In the genomic region with DNA sequence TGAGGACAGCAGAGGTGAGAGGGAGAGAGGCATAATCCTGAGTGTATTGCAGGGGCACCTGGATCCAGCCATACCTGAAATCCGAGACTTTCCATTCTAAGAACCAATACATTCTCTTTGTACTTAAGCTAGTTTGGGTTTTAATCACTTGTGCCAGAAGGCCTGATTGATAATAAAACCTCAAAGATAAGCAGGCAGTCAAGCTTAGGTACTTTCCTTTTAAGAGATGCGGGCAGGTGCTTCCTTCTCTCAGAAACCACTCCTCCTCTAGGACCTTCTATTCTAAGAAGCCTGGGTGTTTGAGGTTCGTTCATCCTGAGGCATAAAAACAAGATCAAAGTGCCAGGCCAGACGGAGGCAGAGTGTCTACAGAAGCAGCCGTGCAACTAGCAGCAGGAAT, we compare ENCODE assay signal across 11 cellular contexts. TPM values are rescaled to one million over a fixed set of nuclear protein-coding genes. Genes with fewer than 3 reads are reported as not detected.
A peak's percentile ranks its signal among the peaks of the same experiment; 100 is the strongest.
DNase-seq lines count a peak whose midpoint lies in the region; FAIRE-seq and TF ChIP-seq lines count a peak whose summit lies in the region.
"Had no signal": no experiment of that assay in that cellular context is flagged by ENCODE, and none has a peak within 500 bp of the region (broad histone marks: within the 10 kb centered on the region; RNA-seq: fewer than 3 reads in every experiment).

No MANE protein-coding gene starts in this region.

- intact Hi-C loops in OCI-LY7 (cut with micrococcal nuclease; ENCODE audit: unreplicated experiment), result no loop called here
- intact Hi-C loops in tibial artery (cut with DNase I; ENCODE audit: low total_unique reads), result no loop called here

- H3K9me3 ChIP-seq in OCI-LY7 (ENCODE audit: low read length) (peaks cover 4% of the 10 kb centered on the region; the same call in 1 of the 2 replicates), tibial artery (no peaks in the 10 kb centered on the region)

- no peaks in the 10 kb centered on the region for H3K79me2 ChIP-seq in OCI-LY7 (ENCODE audit: insufficient read depth, low read depth, low read length)

- peaks cover 4% of the 10 kb centered on the region for H3K9me3 Mint-ChIP-seq in osteocyte (ENCODE audit: unreplicated experiment)

- peaks cover 16% of the 10 kb centered on the region for H3K27me3 Mint-ChIP-seq in osteocyte (ENCODE audit: unreplicated experiment)

- H3K4me1 ChIP-seq in OCI-LY7 (ENCODE audit: insufficient read depth, low read length, poor library complexity, severe bottlenecking) (peaks cover 72% of the 10 kb centered on the region), tibial artery (no peaks in the 10 kb centered on the region)

- peak overlapping the region; percentile 44; the same call in 1 of the 2 replicates for H2AFZ ChIP-seq in OCI-LY7 (ENCODE audit: low read length)

- no peaks in the 10 kb centered on the region for H3K9me2 ChIP-seq in OCI-LY7 (ENCODE audit: insufficient read depth, low read length)

- H3K36me3 ChIP-seq in OCI-LY7 (ENCODE audit: insufficient read depth, low read length) (no peaks in the 10 kb centered on the region), tibial artery (no peaks in the 10 kb centered on the region)

- TF ChIP-seq CTCF in OCI-LY7 (conservative IDR thresholded peaks at IDR 0.05; ENCODE audit: low read length) (no peak), osteocyte (IDR thresholded peaks at IDR 0.05) (no peak), tibial artery (IDR thresholded peaks at IDR 0.05) (no peak)

- peak overlapping the region; percentile 53 for H3K4me3 ChIP-seq in OCI-LY7 (ENCODE audit: low read depth, low read length, poor library complexity, severe bottlenecking)
- H3K4me3 ChIP-seq in tibial artery, result no peak overlapping the region

- DNase-seq in GM18507 (ENCODE audit: extremely low spot score, insufficient read length, low read depth) (no peak), OCI-LY7 (ENCODE audit: low spot score) (peak; percentile 85), osteocyte (ENCODE audit: extremely low spot score, unreplicated experiment) (peak; percentile 8), HuH-7.5 (ENCODE audit: low spot score) (no peak), NCI-H524 (lab: John Stamatoyannopoulos, UW) (no peak), tibial artery (no peak), SW 1271 (lab: John Stamatoyannopoulos, UW) (no peak)
- peak; percentile 51 for DNase-seq in activated effector memory CD4-positive, alpha-beta T cell treated with Interleukin-2 at 50 U/mL for 16 hours
- DNase-seq: NCI-H2081, nephron progenitor cell had no signal

- no peaks in the 10 kb centered on the region for H4K20me1 ChIP-seq in OCI-LY7 (ENCODE audit: insufficient read depth, low read length)

- no peak overlapping the region for H3K27ac Mint-ChIP-seq in osteocyte (ENCODE audit: unreplicated experiment)
- H3K27ac Mint-ChIP-seq: nephron progenitor cell had no signal

- CTCF ChIA-PET in OCI-LY7 (lab: Charles Lee; ENCODE audit: unreplicated experiment), result no interaction called here

- peak overlapping the region; percentile 81 for H3K4me2 ChIP-seq in OCI-LY7 (ENCODE audit: low read length)

- H3K36me3 Mint-ChIP-seq in osteocyte (ENCODE audit: unreplicated experiment), result no peaks in the 10 kb centered on the region

- FAIRE-seq in GM18507 (lab: Jason Lieb, UNC), result peak; percentile 92
- FAIRE-seq: TTC549 had no signal

- peaks cover 0 to 7% of the 10 kb centered on the region in 2 donors for H3K27me3 ChIP-seq in tibial artery

- no peaks in the 10 kb centered on the region for H3K4me1 Mint-ChIP-seq in osteocyte (ENCODE audit: unreplicated experiment)

- TSS peak; percentile 65 for BruUV-seq in OCI-LY7 (replicated peaks; lab: Mats Ljungman, UMichigan)

- POLR2A ChIA-PET in OCI-LY7 (lab: Charles Lee), result interaction anchor here (0.6 to 1.3 kb wide), 4 partner anchors 62 to 257 kb away, joined by 3 to 6 read pairs (median 4); no protein-coding TSS in a partner anchor

- peak overlapping the region; percentile 94 for H3K27ac ChIP-seq in OCI-LY7 (ENCODE audit: low read depth, low read length, poor library complexity, severe bottlenecking)
- no peak overlapping the region for H3K27ac ChIP-seq in tibial artery

- no peak overlapping the region for H3K4me3 Mint-ChIP-seq in osteocyte (ENCODE audit: unreplicated experiment)
- H3K4me3 Mint-ChIP-seq: nephron progenitor cell had no signal

RNA-seq across cellular contexts. Expression of gene FAM187B, which starts 22.2 kb away (rescaled TPM):
- total RNA-seq in OCI-LY7 (2014; rRNA removed; shearing (Covaris generic)), result not detected in 2 replicates
- total RNA-seq in OCI-LY7 (2022), result not detected in 2 replicates
- not detected in 2 replicates for total RNA-seq in osteocyte

RNA-seq across cellular contexts. Expression of gene LSR, which starts 42.4 kb away (rescaled TPM):
- 15.0 and 22.9 TPM in 2 replicates for total RNA-seq in OCI-LY7 (2014; rRNA removed; shearing (Covaris generic))
- 26.0 and 33.6 TPM in 2 replicates for total RNA-seq in OCI-LY7 (2022)
- total RNA-seq in osteocyte, result 0.29 and 0.83 TPM in 2 replicates

RNA-seq across cellular contexts. Expression of gene FXYD5, which starts 51.8 kb away (rescaled TPM):
- 76.8 and 82.1 TPM in 2 replicates for total RNA-seq in OCI-LY7 (2014; rRNA removed; shearing (Covaris generic))
- total RNA-seq in OCI-LY7 (2022) (147 and 155 TPM in 2 replicates), osteocyte (81.0 and 86.6 TPM in 2 replicates)

Comparison
In these comparisons a context has a peak if more than half of its experiments do, and no peak if none do; other contexts are left out.
1. DNase-seq: peak in OCI-LY7 (single experiment), activated effector memory CD4-positive, alpha-beta T cell treated with Interleukin-2 at 50 U/mL for 16 hours (single experiment) and osteocyte (single experiment); none in GM18507 (single experiment), HuH-7.5 (single experiment), NCI-H524 (0 of 2), tibial artery (0 of 2) and SW 1271 (0 of 2).